ENCODE assay signal across 22 cellular contexts in the genomic region with DNA sequence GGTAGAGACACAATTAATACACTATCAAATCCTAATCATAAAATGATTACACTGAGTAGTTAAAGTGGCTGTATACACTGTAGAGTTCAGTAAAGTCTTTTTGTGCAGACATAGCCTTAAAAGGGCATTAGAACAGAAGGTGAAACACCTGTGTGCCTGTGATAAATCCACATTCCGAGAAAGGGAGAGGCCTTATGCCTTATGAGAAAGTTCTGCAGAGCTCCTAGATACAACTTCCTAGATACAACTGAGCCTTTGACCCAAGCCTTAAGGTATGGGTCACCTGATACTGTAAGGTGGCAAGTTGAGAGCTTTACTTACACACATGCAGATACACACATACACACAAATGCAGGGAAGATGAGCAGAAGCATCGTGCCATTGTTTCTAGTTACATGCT. TPM values are rescaled to one million over a fixed set of nuclear protein-coding genes. Genes with fewer than 3 reads are reported as not detected.
DNase-seq lines count a peak whose midpoint lies in the region; ATAC-seq, FAIRE-seq and TF ChIP-seq lines count a peak whose summit lies in the region.
"Had no signal": no experiment of that assay in that cellular context is flagged by ENCODE, and none has a peak within 500 bp of the region (broad histone marks: within the 10 kb centered on the region; RNA-seq: fewer than 3 reads in every experiment).

No MANE protein-coding gene starts in this region.

- POLR2A ChIA-PET in IMR-90 (lab: Charles Lee; ENCODE audit: unreplicated experiment) = no interaction called here

- H2AK5ac ChIP-seq in IMR-90 (ENCODE audit: low read depth, low read length) (peak overlapping the region; percentile 63; the same call in 1 of the 2 replicates), mesenchymal stem cell (ENCODE audit: low read length, severe bottlenecking) (peak overlapping the region; percentile 14)

- peak overlapping the region; percentile 63; the same call in 1 of the 2 replicates for H2BK20ac ChIP-seq in IMR-90 (ENCODE audit: low read depth, low read length)

- H4K5ac ChIP-seq in IMR-90 (ENCODE audit: low read depth, low read length) = no peak overlapping the region

- H3K27ac ChIP-seq in IMR-90 (ENCODE audit: insufficient read depth, low read length) = no peak overlapping the region
- H3K27ac ChIP-seq in mesenchymal stem cell (ENCODE audit: low read length, poor library complexity, severe bottlenecking) = no peak overlapping the region
- peak overlapping the region; percentile 74 to 93 (median 80) for H3K27ac ChIP-seq in stomach
- no peak overlapping the region for H3K27ac ChIP-seq in effector memory CD4-positive, alpha-beta T cell (ENCODE audit: insufficient read depth, low read length, poor library complexity, severe bottlenecking)
- H3K27ac ChIP-seq: KMS-11 had no signal

- H3K9me1 ChIP-seq in IMR-90 (ENCODE audit: insufficient read depth, low read length) = peaks cover 4% of the 10 kb centered on the region

- no peak overlapping the region for H3K56ac ChIP-seq in IMR-90 (ENCODE audit: extremely low read depth, insufficient read depth, low read length)

- no peak overlapping the region for H3K9ac ChIP-seq in IMR-90 (ENCODE audit: low read depth, low read length)
- no peak overlapping the region for H3K9ac ChIP-seq in mesenchymal stem cell (ENCODE audit: low read length)
- H3K9ac ChIP-seq: KMS-11 had no signal

- peak overlapping the region; percentile 39 for H3K14ac ChIP-seq in IMR-90 (replicated peaks; ENCODE audit: low read depth, low read length)
- H3K14ac ChIP-seq in mesenchymal stem cell (ENCODE audit: low read length in 2 of 2) = peak overlapping the region in 1 of 2 experiments; percentile 83

- no peaks in the 10 kb centered on the region for H3K27me3 ChIP-seq in IMR-90 (ENCODE audit: control insufficient read depth, insufficient read depth, low read length)
- no peaks in the 10 kb centered on the region for H3K27me3 ChIP-seq in bronchial epithelial cell (ENCODE audit: control insufficient read depth, insufficient read depth, low read length)
- no peaks in the 10 kb centered on the region for H3K27me3 ChIP-seq in mesenchymal stem cell (ENCODE audit: control insufficient read depth in 1 of 2, insufficient read depth in 1 of 2, low read length in 2 of 2)
- H3K27me3 ChIP-seq in stomach = no peaks in the 10 kb centered on the region
- H3K27me3 ChIP-seq in HAP-1 (ENCODE audit: low read depth) = no peaks in the 10 kb centered on the region
- no peaks in the 10 kb centered on the region for H3K27me3 ChIP-seq in effector memory CD4-positive, alpha-beta T cell (replicated peaks; ENCODE audit: control insufficient read depth, insufficient read depth, low read length, poor library complexity, severe bottlenecking)
- H3K27me3 ChIP-seq: MG63 had no signal

- H3K18ac ChIP-seq in IMR-90 (ENCODE audit: low read depth, low read length) = peak overlapping the region; percentile 50; the same call in 1 of the 2 replicates
- H3K18ac ChIP-seq in mesenchymal stem cell (ENCODE audit: low read depth in 1 of 2, low read length in 2 of 2) = no peak overlapping the region

- H3K4me2 ChIP-seq in IMR-90 (ENCODE audit: low read depth, low read length) = no peak overlapping the region
- no peak overlapping the region for H3K4me2 ChIP-seq in mesenchymal stem cell (ENCODE audit: low read length, poor library complexity, severe bottlenecking)
- H3K4me2 ChIP-seq: KMS-11 had no signal

- CTCF ChIA-PET in IMR-90 (lab: Yijun Ruan, JAX) = no interaction called here

- no peaks in the 10 kb centered on the region for H3K9me3 ChIP-seq in IMR-90 (ENCODE audit: control insufficient read depth, insufficient read depth, low read length)
- no peaks in the 10 kb centered on the region for H3K9me3 ChIP-seq in mesenchymal stem cell (ENCODE audit: control insufficient read depth, low read length)
- no peaks in the 10 kb centered on the region for H3K9me3 ChIP-seq in stomach
- no peaks in the 10 kb centered on the region for H3K9me3 ChIP-seq in HAP-1
- H3K9me3 ChIP-seq in effector memory CD4-positive, alpha-beta T cell (ENCODE audit: control insufficient read depth, low read length) = no peaks in the 10 kb centered on the region
- H3K9me3 ChIP-seq: MG63 had no signal

- in situ Hi-C loops in IMR-90 (cut with MboI; ENCODE audit: low sequenced_read_pairs) = no loop called here
- in situ Hi-C loops in HAP-1 (cut with MboI; ENCODE audit: low sequenced_read_pairs) = no loop called here

- H2BK12ac ChIP-seq in mesenchymal stem cell (ENCODE audit: low read length in 2 of 2) = peak overlapping the region in 1 of 2 experiments; percentile 63

- H2AFZ ChIP-seq in IMR-90 (replicated peaks; ENCODE audit: low read length, poor library complexity) = no peak overlapping the region
- no peak overlapping the region for H2AFZ ChIP-seq in mesenchymal stem cell (ENCODE audit: low read depth, low read length)

- TF ChIP-seq POLR2A in IMR-90 (IDR thresholded peaks at IDR 0.05; ENCODE audit: low read depth, low read length) (no peak), stomach (IDR thresholded peaks at IDR 0.05) (no peak)

- intact Hi-C loops in IMR-90 (cut with micrococcal nuclease) = no loop called here
- intact Hi-C loops in stomach (cut with DNase I; ENCODE audit: low total_unique reads) = no loop called here

- DNase-seq in IMR-90 (no peak), bronchial epithelial cell (ENCODE audit: low read depth) (no peak), mesenchymal stem cell (no peak), stomach (no peak), omental fat pad (ENCODE audit: low spot score) (no peak), HAP-1 (ENCODE audit: low spot score in 2 of 2) (no peak)
- DNase-seq in effector memory CD4-positive, alpha-beta T cell = no peak
- DNase-seq: CD4-positive, alpha-beta T cell; DND-41; GDM1; MG63; NCI-H1092 treated with DMSO at 0.1 percent for 48 hours; NCI-H1694; NCI-H2107; NCI-H345; NCI-H526 treated with DMSO at 0.1 percent for 48 hours; NK-92 treated with Interleukin-12 subunit alpha and Interleukin-12 subunit beta, amount 100 ng/mL, for 24 hours had no signal

- no peaks in the 10 kb centered on the region for H4K20me1 ChIP-seq in IMR-90 (ENCODE audit: insufficient read depth, low read length)

- TF ChIP-seq EP300 in stomach (IDR thresholded peaks at IDR 0.05) = no peak

- no peak for TF ChIP-seq RAD21 in IMR-90 (IDR thresholded peaks at IDR 0.05; ENCODE audit: low read length)

- H3K36me3 ChIP-seq in IMR-90 (ENCODE audit: control insufficient read depth, insufficient read depth, low read length) (no peaks in the 10 kb centered on the region), bronchial epithelial cell (ENCODE audit: control insufficient read depth, insufficient read depth, low read length) (no peaks in the 10 kb centered on the region), mesenchymal stem cell (ENCODE audit: control insufficient read depth in 1 of 2, insufficient read depth in 2 of 2, low read depth in 1 of 2, low read length in 2 of 2) (peaks cover 0 to 9% of the 10 kb centered on the region in 2 experiments), stomach (peaks cover 0 to 7% (median 4%) of the 10 kb centered on the region in 4 donors), HAP-1 (replicated peaks) (no peaks in the 10 kb centered on the region)
- no peaks in the 10 kb centered on the region for H3K36me3 ChIP-seq in effector memory CD4-positive, alpha-beta T cell (ENCODE audit: control insufficient read depth, insufficient read depth, low read length)
- H3K36me3 ChIP-seq: MG63 had no signal

- FAIRE-seq in bronchial epithelial cell (lab: Jason Lieb, UNC) = peak; percentile 7
- FAIRE-seq: D721Med, GM12892, GM19239 had no signal

- H3K79me1 ChIP-seq in IMR-90 (ENCODE audit: low read depth in 1 of 2, low read length in 2 of 2) = no peaks in the 10 kb centered on the region
- H3K79me1 ChIP-seq in mesenchymal stem cell (replicated peaks; ENCODE audit: low read length, poor library complexity, severe bottlenecking) = no peaks in the 10 kb centered on the region

- H2BK5ac ChIP-seq in IMR-90 (ENCODE audit: low read depth, low read length, poor library complexity, severe bottlenecking) = no peak overlapping the region
- H2BK5ac ChIP-seq in mesenchymal stem cell (ENCODE audit: low read depth, low read length, poor library complexity, severe bottlenecking) = no peak overlapping the region

- H3K23ac ChIP-seq in IMR-90 (ENCODE audit: low read depth, low read length) (no peak overlapping the region), mesenchymal stem cell (ENCODE audit: low read length in 2 of 2) (no peak overlapping the region)

- dilution Hi-C loops in IMR-90 (cut with HindIII; ENCODE audit: low sequenced_read_pairs, unreplicated experiment) = no loop called here

- H2BK120ac ChIP-seq in IMR-90 (ENCODE audit: low read depth, low read length) (peak overlapping the region; percentile 69), mesenchymal stem cell (ENCODE audit: low read depth, low read length) (no peak overlapping the region)

- TF ChIP-seq CTCF in IMR-90 (conservative IDR thresholded peaks at IDR 0.05; ENCODE audit: low read depth, low read length) (no peak), bronchial epithelial cell (IDR thresholded peaks at IDR 0.05; ENCODE audit: insufficient read depth, low read length, severe bottlenecking) (no peak), stomach (IDR thresholded peaks at IDR 0.05) (no peak), omental fat pad (IDR thresholded peaks at IDR 0.05) (no peak)

- no TSS peak for BruUV-seq in IMR-90 (replicated peaks; lab: Mats Ljungman, UMichigan)

- H3K4me3 ChIP-seq in IMR-90 (ENCODE audit: insufficient read depth, low read depth, low read length) (no peak overlapping the region), bronchial epithelial cell (ENCODE audit: low read depth, low read length) (no peak overlapping the region), mesenchymal stem cell (ENCODE audit: insufficient read depth in 1 of 2, low read depth in 1 of 2, low read length in 2 of 2) (no peak overlapping the region), stomach (no peak overlapping the region), HAP-1 (no peak overlapping the region)
- no peak overlapping the region for H3K4me3 ChIP-seq in effector memory CD4-positive, alpha-beta T cell (ENCODE audit: insufficient read depth, low read depth, low read length, poor library complexity, severe bottlenecking)
- H3K4me3 ChIP-seq: MG63 had no signal

- peak overlapping the region in 1 of 2 experiments; percentile 19; a peak in 1 of 4 replicates for H4K8ac ChIP-seq in IMR-90 (ENCODE audit: low read depth in 2 of 2, low read length in 2 of 2)
- no peak overlapping the region for H4K8ac ChIP-seq in mesenchymal stem cell (ENCODE audit: low read length)

- H3K4ac ChIP-seq in IMR-90 (ENCODE audit: low read depth, low read length) = peak overlapping the region; percentile 47
- H3K4ac ChIP-seq in mesenchymal stem cell (ENCODE audit: low read depth in 1 of 2, low read length in 2 of 2) = no peak overlapping the region

- ATAC-seq in IMR-90 (ENCODE audit: low read depth) = no peak
- ATAC-seq in omental fat pad (ENCODE audit: low FRiP score) = no peak

- WGBS in IMR-90 (ENCODE audit: extremely low coverage in 2 of 2, insufficient read length in 1 of 2), 2 experiments = no CpG with 5 or more reads among the region's 2 CpGs
- WGBS in mesenchymal stem cell = 92% methylated on average over 2 of the region's 2 CpGs
- WGBS in stomach, 5 donors = 34 to 74% (median 58%) methylated on average over 2 of the region's 2 CpGs

- H2AK9ac ChIP-seq in IMR-90 (replicated peaks; ENCODE audit: low read depth, low read length, poor library complexity) = no peak overlapping the region

- H3K4me1 ChIP-seq in IMR-90 (ENCODE audit: control insufficient read depth, insufficient read depth, low read length) = peaks cover 3% of the 10 kb centered on the region
- H3K4me1 ChIP-seq in mesenchymal stem cell (ENCODE audit: control insufficient read depth, insufficient read depth, low read depth, low read length) = peaks cover 3% of the 10 kb centered on the region
- H3K4me1 ChIP-seq in stomach = peaks cover 0 to 29% (median 11%) of the 10 kb centered on the region in 4 donors
- H3K4me1 ChIP-seq in HAP-1 = peaks cover 18% of the 10 kb centered on the region
- no peaks in the 10 kb centered on the region for H3K4me1 ChIP-seq in effector memory CD4-positive, alpha-beta T cell (ENCODE audit: control insufficient read depth, insufficient read depth, low read length, poor library complexity, severe bottlenecking)

- H2BK15ac ChIP-seq in IMR-90 (ENCODE audit: low read depth, low read length) (no peak overlapping the region), mesenchymal stem cell (ENCODE audit: low read depth, poor library complexity, severe bottlenecking) (no peak overlapping the region)

- H4K91ac ChIP-seq in IMR-90 (ENCODE audit: insufficient read depth, low read depth, low read length) = 0 out of 2 replicates have a peak overlapping the region, but pooled peaks have one; percentile 13
- no peak overlapping the region for H4K91ac ChIP-seq in mesenchymal stem cell (ENCODE audit: low read length)

RNA-seq across cellular contexts. Expression of a gene that starts 6.3 kb away (rescaled TPM):
- total RNA-seq in IMR-90 (2012; rRNA removed) (0.54 and 0.56 TPM in 2 replicates), bronchial epithelial cell (0.77 and 1.1 TPM in 2 replicates), stomach (100 to 1,000 TPM in 1 of 5 donors, 1 to 10 TPM in 3, not detected in 1; 1.0 to 255 (median 4.3) TPM), omental fat pad (1 to 10 TPM; 2.0 to 4.9 (median 3.9) TPM)
- polyA plus RNA-seq in IMR-90 (2012; rRNA removed) (1.3 and 1.4 TPM in 2 replicates), stomach (10 to 100 TPM in 1 of 3 donors, 1 to 10 TPM in 2; 9.3 to 11.0 (median 9.5) TPM)
- polyA plus RNA-seq in IMR-90 (2012; cell fraction: cytosol; rRNA removed) = 0.77 and 1.6 TPM in 2 replicates
- polyA plus RNA-seq in IMR-90 (2012; cell fraction: nucleus; rRNA removed; ENCODE audit: low replicate concordance) = 0.96 and 2.3 TPM in 2 replicates
- 3.4 TPM for polyA plus RNA-seq in mesenchymal stem cell (2013, experiment 1 of 2)
- polyA plus RNA-seq in mesenchymal stem cell (2013, experiment 2 of 2) = 3.5 TPM
- total RNA-seq: B cell; CD4-positive, alpha-beta T cell had no signal

Comparison
In these comparisons a context has a peak if more than half of its experiments do, and no peak if none do; other contexts are left out.
1. H3K27ac ChIP-seq: peak in stomach (5 of 5); none in IMR-90 (single experiment), mesenchymal stem cell (single experiment) and effector memory CD4-positive, alpha-beta T cell (single experiment).